ENCODE assay signal across 14 cellular contexts in the genomic region with DNA sequence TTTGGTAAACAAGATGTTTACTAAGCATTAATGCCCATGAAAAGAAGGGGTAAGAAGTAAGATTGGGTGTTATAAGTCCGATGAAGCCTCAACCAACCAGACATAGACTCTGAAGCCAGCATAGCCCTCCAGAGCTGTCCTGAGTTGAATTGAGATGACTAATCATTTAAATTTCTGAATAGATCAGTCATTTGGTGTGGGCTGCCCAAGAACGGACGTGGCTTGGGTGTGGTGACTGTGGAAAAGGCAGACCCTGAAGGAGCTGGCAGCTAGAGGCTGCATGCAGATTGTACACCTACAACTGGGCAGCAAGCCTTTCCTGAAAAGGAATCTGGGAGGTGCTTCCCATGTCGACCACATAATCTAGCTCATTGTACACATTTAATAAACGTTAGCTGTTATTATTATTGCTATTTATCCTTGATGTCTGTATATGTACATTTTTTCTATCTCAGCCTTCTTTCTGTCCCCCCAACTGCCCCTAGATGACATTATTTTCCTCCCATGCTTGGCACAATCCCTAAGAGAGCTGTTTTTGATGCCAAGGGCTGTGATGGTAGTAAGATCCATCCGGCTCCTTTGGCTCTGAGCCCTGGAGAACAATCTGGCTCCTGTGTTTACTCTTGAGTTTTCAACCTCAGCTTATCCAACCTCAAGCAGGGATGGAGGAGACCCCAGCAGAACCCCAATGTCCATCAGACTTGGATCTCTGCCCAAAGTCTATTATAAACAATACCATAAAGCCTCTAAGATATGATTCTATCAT. TPM values are rescaled to one million over a fixed set of nuclear protein-coding genes. Genes with fewer than 3 reads are reported as not detected.
A peak's percentile ranks its signal among the peaks of the same experiment; 100 is the strongest.
DNase-seq lines count a peak whose midpoint lies in the region; ATAC-seq, FAIRE-seq and TF ChIP-seq lines count a peak whose summit lies in the region.
"Had no signal": no experiment of that assay in that cellular context is flagged by ENCODE, and none has a peak within 500 bp of the region (broad histone marks: within the 10 kb centered on the region; RNA-seq: fewer than 3 reads in every experiment).

No MANE protein-coding gene starts in this region.

- POLR2A ChIA-PET in PC-3 (lab: Charles Lee; ENCODE audit: unreplicated experiment) = interaction anchor here (0.6 kb wide), 1 partner anchor 1120 kb away, joined by 4 read pairs; no protein-coding TSS in a partner anchor
- POLR2A ChIA-PET in endothelial cell of umbilical vein (lab: Charles Lee) = interaction anchor here (0.7 kb wide), 1 partner anchor 9 kb away, joined by 10 read pairs; no protein-coding TSS in a partner anchor

- H3K9ac ChIP-seq in GM23248 (peak overlapping the region; percentile 51), PC-3 (ENCODE audit: low read length) (no peak overlapping the region), endothelial cell of umbilical vein (replicated peaks; ENCODE audit: extremely low read depth, insufficient read depth, low read length) (no peak overlapping the region), skeletal muscle satellite cell (ENCODE audit: low read depth, low read length) (peak overlapping the region; percentile 39)
- H3K9ac ChIP-seq: neural progenitor cell had no signal

- DNase-seq in GM23248 (peak; percentile 79), PC-3 (peak; percentile 79), endothelial cell of umbilical vein (ENCODE audit: low read depth, low spot score) (peak; percentile 25), NCI-H2029 (lab: John Stamatoyannopoulos, UW) (no peak), NCI-H510A treated with DMSO at 0.1 percent for 48 hours (lab: John Stamatoyannopoulos, UW) (no peak)
- DNase-seq: activated gamma-delta T cell treated with Interleukin-2 at 50 U/mL for 16 hours; CD8-positive, alpha-beta memory T cell; central memory CD4-positive, alpha-beta T cell; NCI-H1048; NCI-H524 treated with DMSO at 0.1 percent for 48 hours had no signal

- intact Hi-C loops in PC-3 (cut with micrococcal nuclease) = no loop called here
- intact Hi-C loops in endothelial cell of umbilical vein (cut with micrococcal nuclease) = loop anchor here (5.0 kb wide), 1 partner anchor 39 kb away; no protein-coding TSS in a partner anchor

- no peak for TF ChIP-seq POLR2A in endothelial cell of umbilical vein (IDR thresholded peaks at IDR 0.05; ENCODE audit: low read depth, low read length)

- H3K27me3 ChIP-seq in GM23248 (replicated peaks; ENCODE audit: insufficient read depth) (no peaks in the 10 kb centered on the region), PC-3 (ENCODE audit: low read length) (no peaks in the 10 kb centered on the region), endothelial cell of umbilical vein (ENCODE audit: control insufficient read depth in 2 of 2, insufficient read depth in 2 of 2, low read length in 2 of 2) (no peaks in the 10 kb centered on the region), skeletal muscle satellite cell (ENCODE audit: control insufficient read depth, insufficient read depth, low read length) (no peaks in the 10 kb centered on the region)
- H3K27me3 ChIP-seq: neural progenitor cell had no signal

- CTCF ChIA-PET in PC-3 (lab: Charles Lee) = no interaction called here
- CTCF ChIA-PET in endothelial cell of umbilical vein (lab: Charles Lee) = interaction anchor here (1.0 kb wide), 1 partner anchor 13 kb away, joined by 4 read pairs; no protein-coding TSS in a partner anchor

- H3K9me2 ChIP-seq in GM23248 (ENCODE audit: insufficient read depth) (no peaks in the 10 kb centered on the region), PC-3 (replicated peaks; ENCODE audit: low read length) (no peaks in the 10 kb centered on the region)

- no peak for FAIRE-seq in endothelial cell of umbilical vein (lab: Jason Lieb, UNC)
- FAIRE-seq: TTC549 had no signal

- H2AFZ ChIP-seq in GM23248 = peak overlapping the region; percentile 65
- H2AFZ ChIP-seq in PC-3 (ENCODE audit: low read length) = peak overlapping the region; percentile 33; the same call in 1 of the 2 replicates
- H2AFZ ChIP-seq in endothelial cell of umbilical vein (ENCODE audit: low read depth, low read length) = peak overlapping the region; percentile 76
- H2AFZ ChIP-seq: neural progenitor cell had no signal

- H3K36me3 ChIP-seq in GM23248 (ENCODE audit: low read depth) (no peaks in the 10 kb centered on the region), PC-3 (ENCODE audit: low read depth, low read length) (no peaks in the 10 kb centered on the region), endothelial cell of umbilical vein (ENCODE audit: control insufficient read depth in 2 of 2, extremely low read depth in 1 of 2, insufficient read depth in 2 of 2, low read length in 2 of 2) (no peaks in the 10 kb centered on the region), skeletal muscle satellite cell (ENCODE audit: insufficient read depth, low read length) (no peaks in the 10 kb centered on the region)
- H3K36me3 ChIP-seq: neural progenitor cell had no signal

- H3K4me2 ChIP-seq in GM23248 (ENCODE audit: unreplicated experiment) = peak overlapping the region; percentile 32
- H3K4me2 ChIP-seq in PC-3 (ENCODE audit: low read length) = peak overlapping the region; percentile 36
- no peak overlapping the region for H3K4me2 ChIP-seq in endothelial cell of umbilical vein (ENCODE audit: insufficient read depth, low read length)
- peak overlapping the region; percentile 54 for H3K4me2 ChIP-seq in skeletal muscle satellite cell (ENCODE audit: low read length)
- H3K4me2 ChIP-seq: neural progenitor cell had no signal

- TF ChIP-seq CTCF in PC-3 (conservative IDR thresholded peaks at IDR 0.05; ENCODE audit: low read depth, low read length) (no peak), endothelial cell of umbilical vein (IDR thresholded peaks at IDR 0.05; ENCODE audit: extremely low read depth in 1 of 2, insufficient read depth in 1 of 2, low read depth in 1 of 2, low read length in 2 of 2) (no peak)

- no peaks in the 10 kb centered on the region for H3K9me1 ChIP-seq in endothelial cell of umbilical vein (replicated peaks; ENCODE audit: control insufficient read depth, extremely low read depth, insufficient read depth, low read length)

- peak; percentile 90 for ATAC-seq in PC-3
- no peak for ATAC-seq in HG03354 (IDR thresholded peaks at IDR 0.05; ENCODE audit: poor library complexity, severe bottlenecking, unreplicated experiment)

- BruUV-seq in PC-3 (replicated peaks; lab: Mats Ljungman, UMichigan) = no TSS peak
- BruUV-seq in endothelial cell of umbilical vein (replicated peaks; lab: Mats Ljungman, UMichigan) = no TSS peak

- H3F3A ChIP-seq in GM23248 (ENCODE audit: insufficient read depth) (0 out of 2 replicates have a peak, but pooled peaks cover 4% of the 10 kb centered on the region), PC-3 (ENCODE audit: low read length, unreplicated experiment) (no peaks in the 10 kb centered on the region)

- 0 to 3% methylated on average over 6 of the region's 6 CpGs for WGBS in GM23248 (ENCODE audit: low coverage in 1 of 2, low lambda C conversion rate in 2 of 2, missing lambda C conversion rate in 2 of 2), 2 experiments

- H4K20me1 ChIP-seq in GM23248 (ENCODE audit: insufficient read depth) (no peaks in the 10 kb centered on the region), PC-3 (ENCODE audit: low read length) (no peaks in the 10 kb centered on the region), endothelial cell of umbilical vein (replicated peaks; ENCODE audit: control insufficient read depth, extremely low read depth, insufficient read depth, low read length) (no peaks in the 10 kb centered on the region)

- H3K79me2 ChIP-seq in GM23248 (ENCODE audit: insufficient read depth) (no peaks in the 10 kb centered on the region), PC-3 (ENCODE audit: low read length) (no peaks in the 10 kb centered on the region), endothelial cell of umbilical vein (ENCODE audit: control insufficient read depth, insufficient read depth, low read length) (no peaks in the 10 kb centered on the region)

- dilution Hi-C loops in endothelial cell of umbilical vein (cut with MboI; ENCODE audit: extremely low pct_ligation_motif_present, low sequenced_read_pairs) = no loop called here

- in situ Hi-C loops in GM23248 (cut with MboI) = no loop called here

- H3K27ac ChIP-seq in GM23248 (peak overlapping the region; percentile 69), PC-3 (ENCODE audit: low read length) (peak overlapping the region; percentile 62), endothelial cell of umbilical vein (ENCODE audit: insufficient read depth, low read depth, low read length) (peak overlapping the region; percentile 8)
- H3K27ac ChIP-seq: neural progenitor cell had no signal

- H3K4me1 ChIP-seq in GM23248 (ENCODE audit: insufficient read depth) = peaks cover 20% of the 10 kb centered on the region
- peaks cover 19% of the 10 kb centered on the region for H3K4me1 ChIP-seq in PC-3 (ENCODE audit: insufficient read depth, low read length)
- H3K4me1 ChIP-seq in endothelial cell of umbilical vein (ENCODE audit: control insufficient read depth, extremely low read depth, insufficient read depth, low read length) = peaks cover 15% of the 10 kb centered on the region
- H3K4me1 ChIP-seq in skeletal muscle satellite cell (ENCODE audit: control insufficient read depth, insufficient read depth, low read length) = peaks cover 20% of the 10 kb centered on the region
- H3K4me1 ChIP-seq: neural progenitor cell had no signal

- peak overlapping the region; percentile 47 for H3K4me3 ChIP-seq in GM23248
- no peak overlapping the region for H3K4me3 ChIP-seq in PC-3 (ENCODE audit: low read length)
- no peak overlapping the region for H3K4me3 ChIP-seq in endothelial cell of umbilical vein (replicated peaks in 1 of 3; ENCODE audit: insufficient read depth in 1 of 3, low read depth in 1 of 3, low read length in 3 of 3)
- no peak overlapping the region for H3K4me3 ChIP-seq in skeletal muscle satellite cell (ENCODE audit: low read length)
- H3K4me3 ChIP-seq: neural progenitor cell had no signal

- H3K9me3 ChIP-seq in GM23248 (ENCODE audit: low read depth) (no peaks in the 10 kb centered on the region), PC-3 (ENCODE audit: low read length) (no peaks in the 10 kb centered on the region), endothelial cell of umbilical vein (replicated peaks; ENCODE audit: control insufficient read depth, insufficient read depth, low read length) (no peaks in the 10 kb centered on the region), skeletal muscle satellite cell (replicated peaks; ENCODE audit: low read length) (no peaks in the 10 kb centered on the region)

RNA-seq across cellular contexts. Expression of a gene that starts 57.6 kb away (rescaled TPM):
- 4.8 and 8.4 TPM in 2 replicates for total RNA-seq in GM23248 (2014; rRNA removed; shearing (Covaris generic))
- polyA plus RNA-seq in GM23248 (2016; fragmentation: Nextera tagmentation; extraction: Ambion mirVana) (0.98 and 1.2 TPM in 2 replicates), endothelial cell of umbilical vein (12.9 and 19.7 TPM in 2 replicates)
- total RNA-seq in PC-3 (2014; rRNA removed) (176 and 184 TPM in 2 replicates), endothelial cell of umbilical vein (31.7 and 37.0 TPM in 2 replicates)
- polyA plus RNA-seq in endothelial cell of umbilical vein (2011; cell fraction: cytosol; rRNA removed) = 9.4 and 9.5 TPM in 2 replicates
- 77.1 and 97.3 TPM in 2 replicates for polyA plus RNA-seq in endothelial cell of umbilical vein (2011; cell fraction: nucleus; rRNA removed)
- 32.6 and 33.6 TPM in 2 replicates for polyA plus RNA-seq in endothelial cell of umbilical vein (2012)
- polyA minus RNA-seq in endothelial cell of umbilical vein = 82.6 and 94.6 TPM in 2 replicates
- polyA minus RNA-seq in endothelial cell of umbilical vein (2011; cell fraction: cytosol; rRNA and poly(A)+ RNA removed) = 2.4 TPM
- 94.2 and 172 TPM in 2 replicates for polyA minus RNA-seq in endothelial cell of umbilical vein (2011; cell fraction: nucleus; rRNA and poly(A)+ RNA removed)
- 11.1 and 15.2 TPM in 2 replicates for total RNA-seq in skeletal muscle satellite cell (2012; rRNA removed)

Comparison
In these comparisons a context has a peak if more than half of its experiments do, and no peak if none do; other contexts are left out.
1. DNase-seq: peak in GM23248 (single experiment), PC-3 (single experiment) and endothelial cell of umbilical vein (single experiment); none in NCI-H2029 (single experiment) and NCI-H510A treated with DMSO at 0.1 percent for 48 hours (single experiment).
2. H3K27ac ChIP-seq: peak in every context shown above with its lines; median percentile 69 in GM23248; 62 in PC-3; 8 in endothelial cell of umbilical vein.
3. H3K9ac ChIP-seq: peak in GM23248 (single experiment) and skeletal muscle satellite cell (single experiment); none in PC-3 (single experiment) and endothelial cell of umbilical vein (single experiment).
4. Peak in every context shown above with its lines, with median percentiles within 50 percentile points of each other: H2AFZ ChIP-seq.